ENCODE assay signal across 16 cellular contexts in the genomic region with DNA sequence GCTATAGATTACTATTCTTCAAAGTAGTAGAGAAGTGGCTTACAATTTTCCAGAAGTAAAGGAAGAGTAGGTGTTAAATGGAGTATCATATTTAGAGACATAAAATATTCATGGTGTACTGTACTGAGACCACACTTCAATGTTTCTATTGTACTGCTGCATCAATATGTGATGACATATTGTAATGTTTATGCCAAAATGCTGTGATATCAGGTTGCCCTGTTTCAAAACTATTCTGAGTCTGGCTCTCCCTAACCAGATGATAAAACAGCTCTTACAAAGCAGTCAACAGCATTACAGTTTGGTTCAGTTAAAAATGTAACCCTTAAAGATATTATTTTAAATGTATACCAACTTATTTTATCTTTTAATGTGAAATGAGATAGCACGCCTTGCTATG. TPM values are rescaled to one million over a fixed set of nuclear protein-coding genes. Genes with fewer than 3 reads are reported as not detected.
DNase-seq lines count a peak whose midpoint lies in the region; ATAC-seq and TF ChIP-seq lines count a peak whose summit lies in the region.
"Had no signal": no experiment of that assay in that cellular context is flagged by ENCODE, and none has a peak within 500 bp of the region (broad histone marks: within the 10 kb centered on the region; RNA-seq: fewer than 3 reads in every experiment).

No MANE protein-coding gene starts in this region.

- no peaks in the 10 kb centered on the region for H3K9me3 ChIP-seq in right lobe of liver
- H3K9me3 ChIP-seq: MG63 had no signal

- no peak overlapping the region for H3K27ac Mint-ChIP-seq in type B pancreatic cell
- no peak overlapping the region for H3K27ac Mint-ChIP-seq in effector memory CD8-positive, alpha-beta T cell
- H3K27ac Mint-ChIP-seq: B cell had no signal

- H3K27ac ChIP-seq in right lobe of liver, result peak overlapping the region; percentile 51 to 97 (median 94)
- H3K27ac ChIP-seq: KMS-11, SK-N-MC had no signal

- DNase-seq in AG09319 (ENCODE audit: extremely low read depth, low read depth), result peak; percentile 54
- peak; percentile 45 for DNase-seq in HCEC 1CT
- DNase-seq in fibroblast of gingiva (ENCODE audit: low read depth), result peak; percentile 77
- DNase-seq in right lobe of liver, result no peak
- no peak for DNase-seq in hippocampal formation (lab: John Stamatoyannopoulos, UW)
- no peak for DNase-seq in type B pancreatic cell (ENCODE audit: extremely low spot score, unreplicated experiment)
- DNase-seq in KBM-7, result no peak
- no peak for DNase-seq in effector memory CD8-positive, alpha-beta T cell
- DNase-seq: MG63, NCI-H226, NCI-H524 treated with DMSO at 0.1 percent for 48 hours had no signal

- 67% methylated on average over 1 of the region's 1 CpG for WGBS in right lobe of liver (ENCODE audit: insufficient coverage, low coverage, low lambda C conversion rate, missing lambda C conversion rate)

- no peak for TF ChIP-seq CTCF in AG09319 (IDR thresholded peaks at IDR 0.05; ENCODE audit: low read depth, low read length)
- TF ChIP-seq CTCF in right lobe of liver (IDR thresholded peaks at IDR 0.05), result no peak
- no peak for TF ChIP-seq CTCF in type B pancreatic cell (conservative IDR thresholded peaks at IDR 0.05)

- no peak overlapping the region for H3K4me3 Mint-ChIP-seq in type B pancreatic cell
- H3K4me3 Mint-ChIP-seq in effector memory CD8-positive, alpha-beta T cell, result no peak overlapping the region
- H3K4me3 Mint-ChIP-seq: B cell; CD4-positive, CD25-positive, alpha-beta regulatory T cell had no signal

- peaks cover 24% of the 10 kb centered on the region for H3K36me3 Mint-ChIP-seq in type B pancreatic cell
- H3K36me3 Mint-ChIP-seq in effector memory CD8-positive, alpha-beta T cell (ENCODE audit: insufficient read depth), result peaks cover 4% of the 10 kb centered on the region

- no peaks in the 10 kb centered on the region for H3K36me3 ChIP-seq in right lobe of liver
- H3K36me3 ChIP-seq: MG63 had no signal

- peak in 1 of 4 donors; percentile 23 for ATAC-seq in right lobe of liver
- no peak for ATAC-seq in effector memory CD8-positive, alpha-beta T cell (replicated peaks)
- ATAC-seq: Panc1 had no signal

- intact Hi-C loops in right lobe of liver (cut with DNase I), result no loop called here

- no peak overlapping the region for H3K4me3 ChIP-seq in right lobe of liver
- H3K4me3 ChIP-seq: MG63, SK-N-MC had no signal

- peaks cover 31% of the 10 kb centered on the region for H3K4me1 Mint-ChIP-seq in type B pancreatic cell (ENCODE audit: unreplicated experiment)
- H3K4me1 Mint-ChIP-seq in effector memory CD8-positive, alpha-beta T cell (ENCODE audit: low read depth in 2 of 2), result peaks cover 2 to 3% of the 10 kb centered on the region in 2 donors

- peaks cover 0 to 33% (median 15%) of the 10 kb centered on the region in 4 donors for H3K4me1 ChIP-seq in right lobe of liver

- in situ Hi-C loops in KBM-7 (cut with MboI; ENCODE audit: low pct_unique_long_range_greater_than_20kb, low sequenced_read_pairs), result no loop called here

- TF ChIP-seq POLR2A in right lobe of liver (IDR thresholded peaks at IDR 0.05), result no peak

- H3K27me3 Mint-ChIP-seq in type B pancreatic cell, result no peaks in the 10 kb centered on the region
- no peaks in the 10 kb centered on the region for H3K27me3 Mint-ChIP-seq in effector memory CD8-positive, alpha-beta T cell
- H3K27me3 Mint-ChIP-seq: B cell; CD4-positive, CD25-positive, alpha-beta regulatory T cell had no signal

- no peaks in the 10 kb centered on the region for H3K9me3 Mint-ChIP-seq in type B pancreatic cell
- no peaks in the 10 kb centered on the region for H3K9me3 Mint-ChIP-seq in effector memory CD8-positive, alpha-beta T cell

- no peaks in the 10 kb centered on the region for H3K27me3 ChIP-seq in right lobe of liver
- H3K27me3 ChIP-seq: MG63 had no signal

RNA-seq across cellular contexts. Expression of gene ACOT12, which starts 30.8 kb away (rescaled TPM):
- total RNA-seq in right lobe of liver, result 100 to 1,000 TPM in 2 of 6 experiments, 10 to 100 TPM in 4; 50.5 to 115 (median 67.5) TPM
- total RNA-seq in type B pancreatic cell (ENCODE audit: low replicate concordance), result 0.46 and 0.74 TPM in 2 replicates
- total RNA-seq: B cell; CD4-positive, CD25-positive, alpha-beta regulatory T cell had no signal

Comparison
In these comparisons a context has a peak if more than half of its experiments do, and no peak if none do; other contexts are left out.
1. DNase-seq: peak in AG09319 (single experiment), HCEC 1CT (single experiment) and fibroblast of gingiva (single experiment); none in right lobe of liver (0 of 3), hippocampal formation (0 of 2), type B pancreatic cell (single experiment), KBM-7 (single experiment) and effector memory CD8-positive, alpha-beta T cell (0 of 3).
2. RNA of gene ACOT12, which starts 30.8 kb away (total RNA-seq): 50.5 to 115 TPM in right lobe of liver; 0.46 to 0.74 TPM in type B pancreatic cell; every median in the first group is over 10 times any median in the second.